In the genomic region with DNA sequence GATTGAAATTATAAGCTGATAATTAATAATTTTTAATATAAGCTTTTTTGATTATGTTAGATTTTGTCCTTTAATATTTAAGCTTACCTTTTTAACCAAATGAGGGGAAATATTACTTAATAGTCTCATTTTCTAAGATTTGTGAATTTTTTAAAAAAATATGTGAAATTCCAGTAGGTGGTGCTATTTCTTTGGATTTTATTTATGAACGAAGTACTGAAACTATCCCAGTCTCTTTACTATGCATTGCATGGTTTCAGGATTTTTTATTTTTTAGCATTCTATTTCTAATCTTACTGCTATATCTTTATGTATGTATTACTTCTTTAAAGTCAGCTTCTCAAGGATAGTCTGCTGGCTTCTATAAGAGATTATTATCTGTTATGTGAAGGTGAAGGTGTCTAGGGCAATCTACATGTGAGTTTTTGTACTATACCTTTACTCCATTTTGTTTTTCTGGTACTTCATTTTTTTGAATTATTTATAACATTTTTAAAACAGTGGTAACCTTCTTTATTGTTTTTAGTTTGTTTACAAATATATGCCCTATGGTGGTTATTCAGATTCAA, we compare ENCODE assay signal across 9 cellular contexts.
DNase-seq lines count a peak whose midpoint lies in the region; ATAC-seq and TF ChIP-seq lines count a peak whose summit lies in the region.
"Had no signal": no experiment of that assay in that cellular context is flagged by ENCODE, and none has a peak within 500 bp of the region (broad histone marks: within the 10 kb centered on the region; RNA-seq: fewer than 3 reads in every experiment).

No MANE protein-coding gene starts in this region.

- H3K9me2 ChIP-seq in SK-N-SH = no peaks in the 10 kb centered on the region

- no peaks in the 10 kb centered on the region for H3K36me3 ChIP-seq in SK-N-SH (replicated peaks in 1 of 2; ENCODE audit: control insufficient read depth in 1 of 2, insufficient read depth in 2 of 2, low read length in 1 of 2)

- no peak overlapping the region for H3K27ac ChIP-seq in SK-N-SH (ENCODE audit: low read depth in 2 of 2, low read length in 1 of 2)

- whole genome bisulfite sequencing in SK-N-SH (ENCODE audit: low lambda C conversion rate) = 0% methylated on average over 1 of the region's 1 CpG

- H3K9me3 ChIP-seq in SK-N-SH = no peaks in the 10 kb centered on the region; the same call in 1 of the 2 replicates

- no peaks in the 10 kb centered on the region for H3K79me2 ChIP-seq in SK-N-SH (ENCODE audit: insufficient read depth)

- no peaks in the 10 kb centered on the region for H4K20me1 ChIP-seq in SK-N-SH (ENCODE audit: insufficient read depth)

- no peak overlapping the region for H2AFZ ChIP-seq in SK-N-SH (ENCODE audit: low read depth)

- ATAC-seq in GM21360 (IDR thresholded peaks at IDR 0.05; ENCODE audit: unreplicated experiment) = peak; percentile 56
- ATAC-seq in GM21529 (IDR thresholded peaks at IDR 0.05; ENCODE audit: unreplicated experiment) = no peak
- ATAC-seq in HG02973 (IDR thresholded peaks at IDR 0.05; ENCODE audit: unreplicated experiment) = no peak

- no peak for TF ChIP-seq EP300 in SK-N-SH (IDR thresholded peaks at IDR 0.05; ENCODE audit: borderline replicate concordance in 1 of 2, low read depth in 1 of 2, low read length in 1 of 2)

- DNase-seq in AG09319 (ENCODE audit: extremely low read depth, low read depth) (no peak), SK-N-SH (peak; percentile 3), inferior parietal cortex (ENCODE audit: extremely low spot score) (peak; percentile 53), COR-L47 (lab: John Stamatoyannopoulos, UW) (no peak), NCI-H2081 (lab: John Stamatoyannopoulos, UW) (no peak)
- DNase-seq: RPMI8226 had no signal

- no peaks in the 10 kb centered on the region for H3K27me3 ChIP-seq in SK-N-SH (ENCODE audit: insufficient read depth)

- no peak overlapping the region for H3K4me2 ChIP-seq in SK-N-SH

- no peaks in the 10 kb centered on the region for H3K4me1 ChIP-seq in SK-N-SH (ENCODE audit: control insufficient read depth in 1 of 2, insufficient read depth in 2 of 2, low read depth in 1 of 2, low read length in 1 of 2)

- POLR2A ChIA-PET in SK-N-SH (lab: Yijun Ruan, JAX) = no interaction called here

- H3K4me3 ChIP-seq in SK-N-SH (ENCODE audit: low read depth in 2 of 2, low read length in 1 of 2) = no peak overlapping the region; a peak in 1 of 4 replicates

- H3K9ac ChIP-seq in SK-N-SH = no peak overlapping the region

- CTCF ChIA-PET in SK-N-SH (lab: Yijun Ruan, JAX) = interaction anchor here (0.7 to 3.0 kb wide), 25 partner anchors 8 to 1217 kb away, joined by 3 to 16 read pairs (median 4); no protein-coding TSS in a partner anchor

- peak; percentile 32 for TF ChIP-seq CTCF in AG09319 (IDR thresholded peaks at IDR 0.05; ENCODE audit: low read depth, low read length)
- TF ChIP-seq CTCF in SK-N-SH (IDR thresholded peaks at IDR 0.05) = peak; percentile 68

- H3F3A ChIP-seq in SK-N-SH (replicated peaks; ENCODE audit: insufficient read depth) = no peaks in the 10 kb centered on the region

- peak; percentile 52 for TF ChIP-seq RAD21 in SK-N-SH (IDR thresholded peaks at IDR 0.05; ENCODE audit: low read length)

TF ChIP-seq in SK-N-SH, 30 proteins besides CTCF, POLR2A, EP300 and RAD21:
- TF ChIP-seq FOXM1 (IDR thresholded peaks at IDR 0.05; ENCODE audit: low read depth) (no peak), MXI1 (IDR thresholded peaks at IDR 0.05; ENCODE audit: low read depth, low read length) (no peak), EZH2phosphoT487 (IDR thresholded peaks at IDR 0.05; ENCODE audit: borderline replicate concordance, low read depth) (no peak), ELF1 (IDR thresholded peaks at IDR 0.05) (no peak), SIN3A (IDR thresholded peaks at IDR 0.05; ENCODE audit: borderline replicate concordance, low read depth, low read length) (no peak), TEAD4 (IDR thresholded peaks at IDR 0.05; ENCODE audit: borderline replicate concordance, insufficient read depth) (no peak)
- TF ChIP-seq, protein P1, sequence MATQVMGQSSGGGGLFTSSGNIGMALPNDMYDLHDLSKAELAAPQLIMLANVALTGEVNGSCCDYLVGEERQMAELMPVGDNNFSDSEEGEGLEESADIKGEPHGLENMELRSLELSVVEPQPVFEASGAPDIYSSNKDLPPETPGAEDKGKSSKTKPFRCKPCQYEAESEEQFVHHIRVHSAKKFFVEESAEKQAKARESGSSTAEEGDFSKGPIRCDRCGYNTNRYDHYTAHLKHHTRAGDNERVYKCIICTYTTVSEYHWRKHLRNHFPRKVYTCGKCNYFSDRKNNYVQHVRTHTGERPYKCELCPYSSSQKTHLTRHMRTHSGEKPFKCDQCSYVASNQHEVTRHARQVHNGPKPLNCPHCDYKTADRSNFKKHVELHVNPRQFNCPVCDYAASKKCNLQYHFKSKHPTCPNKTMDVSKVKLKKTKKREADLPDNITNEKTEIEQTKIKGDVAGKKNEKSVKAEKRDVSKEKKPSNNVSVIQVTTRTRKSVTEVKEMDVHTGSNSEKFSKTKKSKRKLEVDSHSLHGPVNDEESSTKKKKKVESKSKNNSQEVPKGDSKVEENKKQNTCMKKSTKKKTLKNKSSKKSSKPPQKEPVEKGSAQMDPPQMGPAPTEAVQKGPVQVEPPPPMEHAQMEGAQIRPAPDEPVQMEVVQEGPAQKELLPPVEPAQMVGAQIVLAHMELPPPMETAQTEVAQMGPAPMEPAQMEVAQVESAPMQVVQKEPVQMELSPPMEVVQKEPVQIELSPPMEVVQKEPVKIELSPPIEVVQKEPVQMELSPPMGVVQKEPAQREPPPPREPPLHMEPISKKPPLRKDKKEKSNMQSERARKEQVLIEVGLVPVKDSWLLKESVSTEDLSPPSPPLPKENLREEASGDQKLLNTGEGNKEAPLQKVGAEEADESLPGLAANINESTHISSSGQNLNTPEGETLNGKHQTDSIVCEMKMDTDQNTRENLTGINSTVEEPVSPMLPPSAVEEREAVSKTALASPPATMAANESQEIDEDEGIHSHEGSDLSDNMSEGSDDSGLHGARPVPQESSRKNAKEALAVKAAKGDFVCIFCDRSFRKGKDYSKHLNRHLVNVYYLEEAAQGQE (IDR thresholded peaks at IDR 0.05; ENCODE audit: low read depth, low read length) = no peak

Comparison
In these comparisons a context has a peak if more than half of its experiments do, and no peak if none do; other contexts are left out.
1. DNase-seq: peak in SK-N-SH (single experiment) and inferior parietal cortex (single experiment); none in AG09319 (single experiment), COR-L47 (single experiment) and NCI-H2081 (0 of 2).